ENCODE assay signal across 11 cellular contexts in the genomic region with DNA sequence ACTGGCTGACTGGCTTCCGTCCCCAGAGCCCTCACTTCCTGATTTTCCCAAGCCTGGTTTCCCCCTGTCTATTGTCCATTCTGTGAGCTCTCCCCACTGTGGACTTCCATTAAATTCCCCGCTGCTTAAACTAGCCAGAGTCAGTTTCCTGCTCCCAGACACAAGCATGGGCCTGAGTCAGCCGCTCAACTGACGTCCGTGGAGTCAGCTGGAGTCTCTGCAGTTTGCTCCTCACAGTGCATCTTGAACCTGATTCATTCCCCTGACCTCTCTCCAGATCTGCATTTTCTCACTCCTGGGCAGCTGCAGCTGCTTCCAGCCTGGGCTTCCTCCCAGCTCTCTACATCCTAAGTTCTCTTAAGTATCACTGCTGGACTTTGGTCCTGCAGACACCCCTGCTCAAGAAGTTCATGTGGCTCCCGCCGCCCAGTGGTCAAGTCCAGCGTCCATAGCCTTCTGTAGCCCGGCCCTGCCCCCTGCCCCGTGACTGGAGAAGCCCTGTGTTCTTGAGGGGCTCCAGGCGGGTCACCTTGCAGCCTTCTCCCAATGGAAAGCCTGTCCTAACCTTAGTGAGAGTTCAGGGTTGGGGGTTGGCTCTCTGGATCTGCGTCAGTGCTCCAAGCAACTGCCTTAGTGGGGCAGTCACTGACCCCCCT. TPM values are rescaled to one million over a fixed set of nuclear protein-coding genes. Genes with fewer than 3 reads are reported as not detected.
DNase-seq lines count a peak whose midpoint lies in the region; ATAC-seq and TF ChIP-seq lines count a peak whose summit lies in the region.
"Had no signal": no experiment of that assay in that cellular context is flagged by ENCODE, and none has a peak within 500 bp of the region (broad histone marks: within the 10 kb centered on the region; RNA-seq: fewer than 3 reads in every experiment).

No MANE protein-coding gene starts in this region.

- peaks cover 3% of the 10 kb centered on the region for H3K4me1 Mint-ChIP-seq in progenitor cell of endocrine pancreas (ENCODE audit: low read depth)

- H3K4me3 ChIP-seq in ascending aorta (peak overlapping the region in 1 of 2 donors; percentile 2), heart right ventricle (no peak overlapping the region)

- H3K27ac ChIP-seq in ascending aorta (peak overlapping the region; percentile 87 to 93), heart right ventricle (peak overlapping the region; percentile 65 to 90 (median 86))

- peak overlapping the region; percentile 70 for H3K27ac Mint-ChIP-seq in progenitor cell of endocrine pancreas

- TF ChIP-seq CTCF in AG09319 (IDR thresholded peaks at IDR 0.05; ENCODE audit: low read depth, low read length) (no peak; the same call in none of the 2 replicates), ascending aorta (IDR thresholded peaks at IDR 0.05) (peak in 1 of 3 experiments; percentile 12), heart right ventricle (IDR thresholded peaks at IDR 0.05) (peak in 8 of 9 donors; percentile 19 to 51 (median 36)), progenitor cell of endocrine pancreas (IDR thresholded peaks at IDR 0.05; ENCODE audit: unreplicated experiment) (no peak)

- no peaks in the 10 kb centered on the region for H3K9me3 ChIP-seq in ascending aorta
- no peaks in the 10 kb centered on the region for H3K9me3 ChIP-seq in heart right ventricle

- peak; percentile 66 for DNase-seq in AG09319 (ENCODE audit: extremely low read depth, low read depth)
- DNase-seq in ascending aorta (ENCODE audit: low spot score in 2 of 2) = peak; percentile 54 to 84
- peak; percentile 62 to 70 for DNase-seq in heart right ventricle
- DNase-seq in progenitor cell of endocrine pancreas (ENCODE audit: low spot score, unreplicated experiment) = no peak
- DNase-seq in NCI-H1105 treated with DMSO at 0.1 percent for 48 hours (lab: John Stamatoyannopoulos, UW) = no peak
- no peak for DNase-seq in cortex of kidney (lab: John Stamatoyannopoulos, UW)
- DNase-seq in NCI-H774 (lab: John Stamatoyannopoulos, UW) = no peak
- DNase-seq: DMS53; NCI-H510A treated with DMSO at 0.1 percent for 48 hours; stimulated activated CD4-positive, alpha-beta T cell treated with anti-CD3 and anti-CD28 coated beads, Interleukin-12 subunit alpha, Interleukin-12 subunit beta, amount 100 ng/mL, for 4 hours had no signal

- intact Hi-C loops in ascending aorta (cut with DNase I) (loop anchor here (1.0 to 2.0 kb wide), 3 partner anchors 18 to 42 kb away; no protein-coding TSS in a partner anchor), heart right ventricle (cut with DNase I) (loop anchor here in 3 of 10 donors (1.0 to 5.0 kb wide), 4 partner anchors 20 to 92 kb away; partner anchors contain the start of genes NFKBIA (in 1 of the 3) and PSMA6 (in 1 of the 3))

- 38 to 41% methylated on average over 12 of the region's 12 CpGs for WGBS in heart right ventricle, 2 donors

- ATAC-seq in heart right ventricle (peak; percentile 58 to 76 (median 66)), HG03378 (IDR thresholded peaks at IDR 0.05; ENCODE audit: unreplicated experiment) (no peak)

- no peaks in the 10 kb centered on the region for H3K36me3 Mint-ChIP-seq in progenitor cell of endocrine pancreas (ENCODE audit: insufficient read depth)

- H3K36me3 ChIP-seq in ascending aorta = no peaks in the 10 kb centered on the region
- H3K36me3 ChIP-seq in heart right ventricle = no peaks in the 10 kb centered on the region

- no peak overlapping the region for H3K4me3 Mint-ChIP-seq in progenitor cell of endocrine pancreas (ENCODE audit: low read depth)

- H3K9me3 Mint-ChIP-seq in progenitor cell of endocrine pancreas (ENCODE audit: low read depth) = peaks cover 6% of the 10 kb centered on the region

- no peaks in the 10 kb centered on the region for H3K27me3 Mint-ChIP-seq in progenitor cell of endocrine pancreas

- H3K27me3 ChIP-seq in ascending aorta (no peaks in the 10 kb centered on the region), heart right ventricle (no peaks in the 10 kb centered on the region)

- peaks cover 19 to 25% of the 10 kb centered on the region in 2 donors for H3K4me1 ChIP-seq in ascending aorta
- H3K4me1 ChIP-seq in heart right ventricle = peaks cover 18 to 39% (median 30%) of the 10 kb centered on the region in 9 donors

RNA-seq across cellular contexts. Expression of gene NFKBIA, which starts 20.0 kb away (rescaled TPM):
- 944 TPM for total RNA-seq in ascending aorta
- total RNA-seq in heart right ventricle = 10 to 100 TPM; 41.0 to 98.5 (median 58.7) TPM
- 10 to 100 TPM; 73.7 to 88.4 TPM for polyA plus RNA-seq in heart right ventricle
- total RNA-seq in progenitor cell of endocrine pancreas = 31.8 and 35.7 TPM in 2 replicates

Comparison
In these comparisons a context has a peak if more than half of its experiments do, and no peak if none do; other contexts are left out.
1. DNase-seq: peak in AG09319 (single experiment), ascending aorta (2 of 2) and heart right ventricle (2 of 2); none in progenitor cell of endocrine pancreas (single experiment), NCI-H1105 treated with DMSO at 0.1 percent for 48 hours (single experiment), cortex of kidney (single experiment) and NCI-H774 (single experiment).
2. CTCF ChIP-seq: peak in heart right ventricle (8 of 9); none in AG09319 (single experiment) and progenitor cell of endocrine pancreas (single experiment).